ENCODE assay signal across 8 cellular contexts in genomic region chr3:129490273-129490675, GRCh38. TPM values are rescaled to one million over a fixed set of nuclear protein-coding genes. Genes with fewer than 3 reads are reported as not detected.
DNase-seq lines count a peak whose midpoint lies in the region; ATAC-seq, FAIRE-seq and TF ChIP-seq lines count a peak whose summit lies in the region.

No MANE protein-coding gene starts in this region.

- ATAC-seq in GM18909 (IDR thresholded peaks at IDR 0.05; ENCODE audit: poor library complexity, unreplicated experiment): peak; percentile 76
- ATAC-seq in activated CD8-positive, alpha-beta T cell treated with anti-CD3 and anti-CD28 coated beads, Interleukin-2, amount 10 ng/mL, durations not matched to agents 7 days and 5 days: peak; percentile 95

- CTCF ChIA-PET in activated CD8-positive, alpha-beta T cell treated with anti-CD3 and anti-CD28 coated beads, Interleukin-2, amount 10 ng/mL, durations not matched to agents 7 days and 5 days (lab: Charles Lee): interaction anchor here (0.6 to 2.0 kb wide), 37 partner anchors 9 to 617 kb away, joined by 3 to 17 read pairs (median 4); partner anchors contain the start of genes IFT122 and MBD4
- CTCF ChIA-PET in endothelial cell of umbilical vein (lab: Charles Lee): interaction anchor here (0.6 to 3.8 kb wide), 69 partner anchors 10 to 608 kb away, joined by 3 to 80 read pairs (median 5); partner anchors contain the start of genes H1-8, IFT122, MBD4 and PLXND1

- no peak overlapping the region for H3K4me3 Mint-ChIP-seq in activated CD8-positive, alpha-beta T cell treated with anti-CD3 and anti-CD28 coated beads, Interleukin-2, amount 10 ng/mL, durations not matched to agents 7 days and 5 days

- H2BK15ac ChIP-seq in mesendoderm (replicated peaks; ENCODE audit: low read depth): no peak overlapping the region

- H3K27ac Mint-ChIP-seq in activated CD8-positive, alpha-beta T cell treated with anti-CD3 and anti-CD28 coated beads, Interleukin-2, amount 10 ng/mL, durations not matched to agents 7 days and 5 days: no peak overlapping the region

- no peak overlapping the region for H3K56ac ChIP-seq in mesendoderm (ENCODE audit: low read length)

- no peak overlapping the region for H3K4ac ChIP-seq in mesendoderm (ENCODE audit: low read depth, low read length)

- no peaks in the 10 kb centered on the region for H3K79me2 ChIP-seq in endothelial cell of umbilical vein (ENCODE audit: control insufficient read depth, insufficient read depth, low read length)
- no peaks in the 10 kb centered on the region for H3K79me2 ChIP-seq in mesendoderm (ENCODE audit: control insufficient read depth, insufficient read depth, low read length)

- POLR2A ChIA-PET in activated CD8-positive, alpha-beta T cell treated with anti-CD3 and anti-CD28 coated beads, Interleukin-2, amount 10 ng/mL, durations not matched to agents 7 days and 5 days (lab: Charles Lee): no interaction called here
- POLR2A ChIA-PET in endothelial cell of umbilical vein (lab: Charles Lee): interaction anchor here (0.5 to 0.8 kb wide), 2 partner anchors 69 to 71 kb away, joined by 3 read pairs; no protein-coding TSS in a partner anchor

- TF ChIP-seq CTCF in endothelial cell of umbilical vein (IDR thresholded peaks at IDR 0.05; ENCODE audit: extremely low read depth in 1 of 2, insufficient read depth in 1 of 2, low read depth in 1 of 2, low read length in 2 of 2): peak; percentile 86 to 90

- H2BK120ac ChIP-seq in mesendoderm (ENCODE audit: low read depth, low read length): no peak overlapping the region

- DNase-seq in AML-193 (lab: John Stamatoyannopoulos, UW) (peak; percentile 86 to 92), HK-2 (ENCODE audit: unreplicated experiment) (peak; percentile 86), NCI-H82 (lab: John Stamatoyannopoulos, UW) (peak; percentile 94), endothelial cell of umbilical vein (ENCODE audit: low read depth, low spot score) (peak; percentile 90), mesendoderm (peak; percentile 92)
- DNase-seq in activated CD8-positive, alpha-beta T cell treated with anti-CD3 and anti-CD28 coated beads, Interleukin-2, amount 10 ng/mL, durations not matched to agents 7 days and 5 days: peak; percentile 65
- DNase-seq in stimulated activated CD8-positive, alpha-beta memory T cell treated with anti-CD3 and anti-CD28 coated beads, Interleukin-12 subunit alpha, Interleukin-12 subunit beta, amount 100 ng/mL, for 4 hours (ENCODE audit: low read depth): peak; percentile 9

- H3K27ac ChIP-seq in endothelial cell of umbilical vein (ENCODE audit: insufficient read depth, low read depth, low read length): peak overlapping the region; percentile 81
- no peak overlapping the region for H3K27ac ChIP-seq in mesendoderm (ENCODE audit: low read depth, low read length)

- H4K8ac ChIP-seq in mesendoderm (ENCODE audit: low read depth, low read length): no peak overlapping the region

- peak overlapping the region; percentile 18 for H2BK5ac ChIP-seq in mesendoderm (ENCODE audit: low read length)

- peak overlapping the region; percentile 4 for H2AFZ ChIP-seq in endothelial cell of umbilical vein (ENCODE audit: low read depth, low read length)

- H3K9ac ChIP-seq in endothelial cell of umbilical vein (replicated peaks; ENCODE audit: extremely low read depth, insufficient read depth, low read length): peak overlapping the region; percentile 41
- no peak overlapping the region for H3K9ac ChIP-seq in mesendoderm (ENCODE audit: low read length)

- H3K18ac ChIP-seq in mesendoderm (ENCODE audit: low read length): no peak overlapping the region

- no peaks in the 10 kb centered on the region for H3K9me3 ChIP-seq in endothelial cell of umbilical vein (replicated peaks; ENCODE audit: control insufficient read depth, insufficient read depth, low read length)

- no peak overlapping the region for H3K23ac ChIP-seq in mesendoderm (ENCODE audit: low read length)

- H4K5ac ChIP-seq in mesendoderm (ENCODE audit: low read length): no peak overlapping the region

- H2AK5ac ChIP-seq in mesendoderm (ENCODE audit: low read length): no peak overlapping the region

- no TSS peak for BruUV-seq in endothelial cell of umbilical vein (replicated peaks; lab: Mats Ljungman, UMichigan)

- WGBS in mesendoderm (ENCODE audit: extremely low coverage, insufficient coverage, low lambda C conversion rate): no CpG with 5 or more reads among the region's 5 CpGs

- H3K4me1 ChIP-seq in endothelial cell of umbilical vein (ENCODE audit: control insufficient read depth, extremely low read depth, insufficient read depth, low read length): peaks cover 21% of the 10 kb centered on the region
- H3K4me1 ChIP-seq in mesendoderm (ENCODE audit: control insufficient read depth, low read depth, low read length): peaks cover 4% of the 10 kb centered on the region

- no peaks in the 10 kb centered on the region for H3K4me1 Mint-ChIP-seq in activated CD8-positive, alpha-beta T cell treated with anti-CD3 and anti-CD28 coated beads, Interleukin-2, amount 10 ng/mL, durations not matched to agents 7 days and 5 days (ENCODE audit: low read depth)

- no peaks in the 10 kb centered on the region for H4K20me1 ChIP-seq in endothelial cell of umbilical vein (replicated peaks; ENCODE audit: control insufficient read depth, extremely low read depth, insufficient read depth, low read length)

- no peaks in the 10 kb centered on the region for H3K36me3 Mint-ChIP-seq in activated CD8-positive, alpha-beta T cell treated with anti-CD3 and anti-CD28 coated beads, Interleukin-2, amount 10 ng/mL, durations not matched to agents 7 days and 5 days (ENCODE audit: low read depth)

- H3K4me3 ChIP-seq in endothelial cell of umbilical vein (replicated peaks in 1 of 3; ENCODE audit: insufficient read depth in 1 of 3, low read depth in 1 of 3, low read length in 3 of 3): no peak overlapping the region
- no peak overlapping the region for H3K4me3 ChIP-seq in mesendoderm (ENCODE audit: low read length)

- FAIRE-seq in endothelial cell of umbilical vein (lab: Jason Lieb, UNC): peak; percentile 99

- dilution Hi-C loops in endothelial cell of umbilical vein (cut with MboI; ENCODE audit: extremely low pct_ligation_motif_present, low sequenced_read_pairs): no loop called here

- H3K27me3 Mint-ChIP-seq in activated CD8-positive, alpha-beta T cell treated with anti-CD3 and anti-CD28 coated beads, Interleukin-2, amount 10 ng/mL, durations not matched to agents 7 days and 5 days (ENCODE audit: low read depth): no peaks in the 10 kb centered on the region

- H3K79me1 ChIP-seq in mesendoderm (ENCODE audit: low read length): no peaks in the 10 kb centered on the region

- H3K36me3 ChIP-seq in endothelial cell of umbilical vein (ENCODE audit: control insufficient read depth in 2 of 2, extremely low read depth in 1 of 2, insufficient read depth in 2 of 2, low read length in 2 of 2): peaks cover 0 to 4% of the 10 kb centered on the region in 2 experiments
- H3K36me3 ChIP-seq in mesendoderm (ENCODE audit: control insufficient read depth, insufficient read depth, low read length): no peaks in the 10 kb centered on the region

- intact Hi-C loops in endothelial cell of umbilical vein (cut with micrococcal nuclease): loop anchor here (1.0 to 5.0 kb wide), 9 partner anchors 71 to 444 kb away; partner anchors contain the start of gene TMCC1

- no peaks in the 10 kb centered on the region for H3K27me3 ChIP-seq in endothelial cell of umbilical vein (ENCODE audit: control insufficient read depth in 2 of 2, insufficient read depth in 2 of 2, low read length in 2 of 2)
- no peaks in the 10 kb centered on the region for H3K27me3 ChIP-seq in mesendoderm (ENCODE audit: insufficient read depth, low read length, poor library complexity)

- no peak for TF ChIP-seq POLR2A in endothelial cell of umbilical vein (IDR thresholded peaks at IDR 0.05; ENCODE audit: low read depth, low read length)

- no peaks in the 10 kb centered on the region for H3K9me1 ChIP-seq in endothelial cell of umbilical vein (replicated peaks; ENCODE audit: control insufficient read depth, extremely low read depth, insufficient read depth, low read length)

- no peak overlapping the region for H3K4me2 ChIP-seq in endothelial cell of umbilical vein (ENCODE audit: insufficient read depth, low read length)
- H3K4me2 ChIP-seq in mesendoderm (ENCODE audit: low read length): no peak overlapping the region

- no peaks in the 10 kb centered on the region for H3K9me3 Mint-ChIP-seq in activated CD8-positive, alpha-beta T cell treated with anti-CD3 and anti-CD28 coated beads, Interleukin-2, amount 10 ng/mL, durations not matched to agents 7 days and 5 days (ENCODE audit: insufficient read depth)

RNA-seq across cellular contexts. Expression of gene RHO, which starts 38.2 kb away (rescaled TPM):
- not detected for total RNA-seq in activated CD8-positive, alpha-beta T cell treated with anti-CD3 and anti-CD28 coated beads, Interleukin-2, amount 10 ng/mL, durations not matched to agents 7 days and 5 days
- total RNA-seq in endothelial cell of umbilical vein: not detected in 2 replicates
- polyA plus RNA-seq in endothelial cell of umbilical vein: not detected in 2 replicates
- not detected in 2 replicates for polyA plus RNA-seq in endothelial cell of umbilical vein (2011; cell fraction: cytosol; rRNA removed)
- polyA plus RNA-seq in endothelial cell of umbilical vein (2011; cell fraction: nucleus; rRNA removed): 0.12 TPM in 1 of 2 replicates, not detected in the other
- polyA plus RNA-seq in endothelial cell of umbilical vein (2012): not detected in 2 replicates
- polyA minus RNA-seq in endothelial cell of umbilical vein: not detected in 2 replicates
- not detected for polyA minus RNA-seq in endothelial cell of umbilical vein (2011; cell fraction: cytosol; rRNA and poly(A)+ RNA removed)
- not detected in 2 replicates for polyA minus RNA-seq in endothelial cell of umbilical vein (2011; cell fraction: nucleus; rRNA and poly(A)+ RNA removed)
- polyA plus RNA-seq in mesendoderm (2013, experiment 1 of 2): 0.04 TPM
- 0.03 TPM for polyA plus RNA-seq in mesendoderm (2013, experiment 2 of 2)

RNA-seq across cellular contexts. Expression of gene IFT122, which starts 50.2 kb away (rescaled TPM):
- total RNA-seq in activated CD8-positive, alpha-beta T cell treated with anti-CD3 and anti-CD28 coated beads, Interleukin-2, amount 10 ng/mL, durations not matched to agents 7 days and 5 days: 10 to 100 TPM; 22.3 to 25.6 TPM
- 36.6 and 41.7 TPM in 2 replicates for total RNA-seq in endothelial cell of umbilical vein
- 38.4 and 44.3 TPM in 2 replicates for polyA plus RNA-seq in endothelial cell of umbilical vein
- polyA plus RNA-seq in endothelial cell of umbilical vein (2011; cell fraction: cytosol; rRNA removed): 26.1 and 28.0 TPM in 2 replicates
- 105 and 116 TPM in 2 replicates for polyA plus RNA-seq in endothelial cell of umbilical vein (2011; cell fraction: nucleus; rRNA removed)
- polyA plus RNA-seq in endothelial cell of umbilical vein (2012): 18.0 and 23.9 TPM in 2 replicates
- polyA minus RNA-seq in endothelial cell of umbilical vein: 67.1 and 91.1 TPM in 2 replicates
- 9.4 TPM for polyA minus RNA-seq in endothelial cell of umbilical vein (2011; cell fraction: cytosol; rRNA and poly(A)+ RNA removed)
- polyA minus RNA-seq in endothelial cell of umbilical vein (2011; cell fraction: nucleus; rRNA and poly(A)+ RNA removed): 56.9 and 73.7 TPM in 2 replicates
- polyA plus RNA-seq in mesendoderm (2013, experiment 1 of 2): 14.8 TPM
- polyA plus RNA-seq in mesendoderm (2013, experiment 2 of 2): 14.7 TPM

RNA-seq across cellular contexts. Expression of gene MBD4, which starts 50.5 kb away (rescaled TPM):
- 10 to 100 TPM; 50.1 to 50.6 TPM for total RNA-seq in activated CD8-positive, alpha-beta T cell treated with anti-CD3 and anti-CD28 coated beads, Interleukin-2, amount 10 ng/mL, durations not matched to agents 7 days and 5 days
- total RNA-seq in endothelial cell of umbilical vein: 33.2 and 39.5 TPM in 2 replicates
- 11.0 and 17.4 TPM in 2 replicates for polyA plus RNA-seq in endothelial cell of umbilical vein
- 19.7 and 19.8 TPM in 2 replicates for polyA plus RNA-seq in endothelial cell of umbilical vein (2011; cell fraction: cytosol; rRNA removed)
- 54.2 and 68.8 TPM in 2 replicates for polyA plus RNA-seq in endothelial cell of umbilical vein (2011; cell fraction: nucleus; rRNA removed)
- 16.1 and 22.9 TPM in 2 replicates for polyA plus RNA-seq in endothelial cell of umbilical vein (2012)
- polyA minus RNA-seq in endothelial cell of umbilical vein: 14.0 and 16.5 TPM in 2 replicates
- 28.5 TPM for polyA minus RNA-seq in endothelial cell of umbilical vein (2011; cell fraction: cytosol; rRNA and poly(A)+ RNA removed)
- polyA minus RNA-seq in endothelial cell of umbilical vein (2011; cell fraction: nucleus; rRNA and poly(A)+ RNA removed): 35.0 and 41.0 TPM in 2 replicates
- 44.4 TPM for polyA plus RNA-seq in mesendoderm (2013, experiment 1 of 2)
- 43.9 TPM for polyA plus RNA-seq in mesendoderm (2013, experiment 2 of 2)

RNA-seq across cellular contexts. Expression of gene H1-8, which starts 52.7 kb away (rescaled TPM):
- total RNA-seq in activated CD8-positive, alpha-beta T cell treated with anti-CD3 and anti-CD28 coated beads, Interleukin-2, amount 10 ng/mL, durations not matched to agents 7 days and 5 days: not detected
- total RNA-seq in endothelial cell of umbilical vein: not detected in 2 replicates
- polyA plus RNA-seq in endothelial cell of umbilical vein: not detected in 2 replicates
- polyA plus RNA-seq in endothelial cell of umbilical vein (2011; cell fraction: cytosol; rRNA removed): not detected in 2 replicates
- polyA plus RNA-seq in endothelial cell of umbilical vein (2011; cell fraction: nucleus; rRNA removed): not detected in 2 replicates
- polyA plus RNA-seq in endothelial cell of umbilical vein (2012): not detected in 2 replicates
- polyA minus RNA-seq in endothelial cell of umbilical vein: not detected in 2 replicates
- polyA minus RNA-seq in endothelial cell of umbilical vein (2011; cell fraction: cytosol; rRNA and poly(A)+ RNA removed): not detected
- polyA minus RNA-seq in endothelial cell of umbilical vein (2011; cell fraction: nucleus; rRNA and poly(A)+ RNA removed): not detected in 2 replicates
- 0.06 TPM for polyA plus RNA-seq in mesendoderm (2013, experiment 1 of 2)
- polyA plus RNA-seq in mesendoderm (2013, experiment 2 of 2): 0.15 TPM

Comparison
In these comparisons a context has a peak if more than half of its experiments do, and no peak if none do; other contexts are left out.
1. DNase-seq: peak in every context shown above with its lines; median percentile 94 in NCI-H82; 92 in mesendoderm; 90 in endothelial cell of umbilical vein; 89 in AML-193; 86 in HK-2; 65 in activated CD8-positive, alpha-beta T cell treated with anti-CD3 and anti-CD28 coated beads, Interleukin-2, amount 10 ng/mL, durations not matched to agents 7 days and 5 days; 9 in stimulated activated CD8-positive, alpha-beta memory T cell treated with anti-CD3 and anti-CD28 coated beads, Interleukin-12 subunit alpha, Interleukin-12 subunit beta, amount 100 ng/mL, for 4 hours.